Comparison of ENCODE assay signal across 1 cellular context in genomic region chr2:157447751-157448150, GRCh38.
TF ChIP-seq lines count a peak whose summit lies in the region.

No MANE protein-coding gene starts in this region.

TF ChIP-seq in HepG2, 621 proteins besides CTCF, POLR2A, EP300 and RAD21 (continued from another document):
- TF ChIP-seq ZSCAN5A (CRISPR knock-in tag; IDR thresholded peaks at IDR 0.05; ENCODE audit: borderline replicate concordance) (no peak), RFX5 (IDR thresholded peaks at IDR 0.05; ENCODE audit: low read depth, low read length) (no peak), ZNF720 (CRISPR knock-in tag; IDR thresholded peaks at IDR 0.05) (no peak), ZSCAN9 (CRISPR knock-in tag; IDR thresholded peaks at IDR 0.05; ENCODE audit: borderline replicate concordance) (no peak), GPBP1L1 (CRISPR knock-in tag; IDR thresholded peaks at IDR 0.05) (no peak), RARA (CRISPR knock-in tag; IDR thresholded peaks at IDR 0.05) (no peak), PHF20 (CRISPR knock-in tag; IDR thresholded peaks at IDR 0.05) (no peak)
